Comparison of ENCODE assay signal across 7 cellular contexts in the genomic region with DNA sequence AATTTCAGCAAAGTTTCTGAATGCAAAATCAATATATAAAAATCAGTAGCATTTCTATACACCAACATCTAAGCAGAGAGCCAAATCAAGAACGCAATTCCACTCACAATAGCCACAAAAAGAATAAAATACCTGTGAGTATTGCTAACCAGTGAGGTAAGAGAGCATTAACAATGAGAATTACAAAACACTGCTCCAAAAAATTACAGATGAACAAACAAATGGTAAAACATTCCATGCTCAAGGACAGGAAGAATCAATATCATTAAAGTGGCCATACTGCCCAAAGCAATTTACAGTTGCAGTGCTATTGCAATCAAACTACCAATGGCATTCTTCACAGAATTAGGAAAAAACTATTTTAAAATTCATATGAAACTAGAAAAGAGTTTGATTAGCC.
"Had no signal": no experiment of that assay in that cellular context is flagged by ENCODE, and none has a peak within 500 bp of the region (broad histone marks: within the 10 kb centered on the region; RNA-seq: fewer than 3 reads in every experiment).

No MANE protein-coding gene starts in this region.

- ATAC-seq: K562 had no signal

- H3K27ac ChIP-seq: HL-60 had no signal

- DNase-seq: IMR-90, KBM-7, KG1 had no signal

- H3K27ac Mint-ChIP-seq: IgD-negative memory B cell had no signal

- H3K4me3 Mint-ChIP-seq: IgD-negative memory B cell had no signal

- H3K27me3 Mint-ChIP-seq: IgD-negative memory B cell had no signal

- H3K4me3 ChIP-seq: K562 had no signal

- FAIRE-seq: HTR-8/SVneo, K562 had no signal
